26 cellular contexts compared by ENCODE assay signal in the genomic region with DNA sequence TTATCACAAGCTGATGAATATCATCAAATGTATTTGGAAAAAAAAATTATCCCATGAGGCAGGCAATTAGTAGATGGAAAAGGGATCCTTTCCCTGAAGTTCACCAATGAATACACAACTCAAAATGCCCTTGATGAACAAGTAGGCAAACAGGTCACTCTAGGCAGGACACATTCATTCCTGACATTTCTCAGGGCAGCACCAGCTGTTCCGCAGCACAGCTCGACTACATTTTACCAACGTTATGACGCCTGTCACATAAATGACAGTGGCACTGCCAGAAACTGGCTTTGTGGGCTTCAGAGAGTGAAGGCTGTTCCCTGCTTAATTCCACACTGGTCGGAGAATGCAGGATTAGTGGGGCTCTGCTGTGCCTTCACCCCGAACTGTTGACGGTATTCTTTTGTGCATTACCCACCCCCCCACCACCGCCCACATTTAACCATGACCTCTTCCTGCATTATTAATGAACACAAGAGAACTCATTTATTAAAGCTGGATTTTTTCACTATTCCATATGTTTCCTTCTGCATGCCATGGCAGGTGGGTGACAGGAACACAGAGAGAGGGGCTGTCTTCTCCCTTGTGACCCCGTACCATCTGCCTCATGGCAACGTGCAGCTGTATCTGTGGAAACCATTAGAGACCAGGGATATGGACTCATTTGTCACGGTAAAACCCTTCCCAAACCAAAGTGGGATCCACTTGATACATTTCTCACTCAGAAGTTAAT.
DNase-seq lines count a peak whose midpoint lies in the region; ATAC-seq, FAIRE-seq and TF ChIP-seq lines count a peak whose summit lies in the region.
"Had no signal": no experiment of that assay in that cellular context is flagged by ENCODE, and none has a peak within 500 bp of the region (broad histone marks: within the 10 kb centered on the region; RNA-seq: fewer than 3 reads in every experiment).

No MANE protein-coding gene starts in this region.

- ATAC-seq in HG03520 (IDR thresholded peaks at IDR 0.05; ENCODE audit: unreplicated experiment): no peak
- no peak for ATAC-seq in GM18511 (IDR thresholded peaks at IDR 0.05; ENCODE audit: unreplicated experiment)
- ATAC-seq in HepG2: no peak
- ATAC-seq: activated CD8-positive, alpha-beta T cell treated with anti-CD3 and anti-CD28 coated beads, Interleukin-2, amount 10 ng/mL, durations not matched to agents 7 days and 5 days; activated naive CD8-positive, alpha-beta T cell treated with anti-CD3 and anti-CD28 coated beads, Interleukin-2, amount 50 U/mL, for 24 hours; natural killer cell treated with Interleukin-12 subunit alpha and Interleukin-12 subunit beta and Interleukin-15 and Interleukin-18, amount 100 ng/mL, for 72 hours had no signal

- 58% methylated on average over 9 of the region's 11 CpGs for WGBS in HepG2 (ENCODE audit: low lambda C conversion rate)

- H3K4me1 Mint-ChIP-seq in glutamatergic neuron (ENCODE audit: low read depth, unreplicated experiment) (peaks cover 47% of the 10 kb centered on the region), neural crest cell (peaks cover 23% of the 10 kb centered on the region)
- H3K4me1 Mint-ChIP-seq: activated naive CD8-positive, alpha-beta T cell treated with anti-CD3 and anti-CD28 coated beads, Interleukin-2, amount 50 U/mL, for 24 hours had no signal

- H3K36me3 Mint-ChIP-seq in glutamatergic neuron (ENCODE audit: unreplicated experiment): no peaks in the 10 kb centered on the region
- H3K36me3 Mint-ChIP-seq in neural crest cell (ENCODE audit: low read depth): no peaks in the 10 kb centered on the region
- H3K36me3 Mint-ChIP-seq: natural killer cell treated with Interleukin-12 subunit alpha and Interleukin-12 subunit beta and Interleukin-15 and Interleukin-18, amount 100 ng/mL, for 72 hours had no signal

- POLR2A ChIA-PET in HepG2 (lab: Yijun Ruan, JAX): no interaction called here

- H3K4me3 ChIP-seq in SJCRH30: peak overlapping the region; percentile 26
- no peak overlapping the region for H3K4me3 ChIP-seq in tibial artery
- no peak overlapping the region for H3K4me3 ChIP-seq in HepG2 (replicated peaks in 1 of 3; ENCODE audit: insufficient read depth in 1 of 3, low read depth in 2 of 3, low read length in 3 of 3)
- H3K4me3 ChIP-seq: SJSA1 had no signal

- BruUV-seq in HepG2 (replicated peaks; lab: Mats Ljungman, UMichigan): no TSS peak

- intact Hi-C loops in tibial artery (cut with DNase I; ENCODE audit: low total_unique reads): no loop called here
- intact Hi-C loops in HepG2 (cut with micrococcal nuclease; ENCODE audit: unreplicated experiment): no loop called here

- no peaks in the 10 kb centered on the region for H3K36me3 ChIP-seq in SJCRH30
- no peaks in the 10 kb centered on the region for H3K36me3 ChIP-seq in tibial artery
- no peaks in the 10 kb centered on the region for H3K36me3 ChIP-seq in HepG2 (replicated peaks in 1 of 2; ENCODE audit: control insufficient read depth in 1 of 2, insufficient read depth in 2 of 2, low read length in 2 of 2)
- H3K36me3 ChIP-seq: SJSA1 had no signal

- no peaks in the 10 kb centered on the region for H3K27me3 ChIP-seq in SJCRH30
- H3K27me3 ChIP-seq in tibial artery: no peaks in the 10 kb centered on the region
- H3K27me3 ChIP-seq in HepG2 (ENCODE audit: control insufficient read depth in 1 of 2, insufficient read depth in 2 of 2, low read length in 2 of 2): no peaks in the 10 kb centered on the region; a peak in 1 of 5 replicates
- H3K27me3 ChIP-seq: SJSA1 had no signal

- H3K27ac Mint-ChIP-seq in glutamatergic neuron (ENCODE audit: unreplicated experiment) (peak overlapping the region; percentile 93), neural crest cell (ENCODE audit: unreplicated experiment) (peak overlapping the region; percentile 86)
- H3K27ac Mint-ChIP-seq: activated CD8-positive, alpha-beta T cell treated with anti-CD3 and anti-CD28 coated beads, Interleukin-2, amount 10 ng/mL, durations not matched to agents 7 days and 5 days; activated naive CD8-positive, alpha-beta T cell treated with anti-CD3 and anti-CD28 coated beads, Interleukin-2, amount 50 U/mL, for 24 hours; natural killer cell treated with Interleukin-12 subunit alpha and Interleukin-12 subunit beta and Interleukin-15 and Interleukin-18, amount 100 ng/mL, for 72 hours had no signal

- peaks cover 35% of the 10 kb centered on the region for H3K4me1 ChIP-seq in SJCRH30
- H3K4me1 ChIP-seq in tibial artery: peaks cover 0 to 63% (median 24%) of the 10 kb centered on the region in 4 donors
- H3K4me1 ChIP-seq in HepG2 (ENCODE audit: insufficient read depth, low read length): no peaks in the 10 kb centered on the region
- H3K4me1 ChIP-seq: SJSA1 had no signal

- peak; percentile 65 to 85 for DNase-seq in SJCRH30
- DNase-seq in glutamatergic neuron: peak; percentile 74
- DNase-seq in neural crest cell (ENCODE audit: low read depth, low spot score): no peak
- no peak for DNase-seq in tibial artery
- DNase-seq in HepG2 (ENCODE audit: low spot score): no peak
- no peak for DNase-seq in NCI-H69 (lab: John Stamatoyannopoulos, UW)
- DNase-seq: activated CD4-positive, alpha-beta T cell treated with anti-CD3 and anti-CD28 coated beads for 1 hour; activated CD8-positive, alpha-beta T cell treated with anti-CD3 and anti-CD28 coated beads, Interleukin-2, amount 10 ng/mL, durations not matched to agents 7 days and 5 days; activated gamma-delta T cell treated with Interleukin-2 at 50 U/mL for 16 hours; activated naive CD8-positive, alpha-beta T cell treated with anti-CD3 and anti-CD28 coated beads, Interleukin-2, amount 50 U/mL, for 24 hours; activated T-cell treated with anti-CD3 and anti-CD28 coated beads for 4 hours; cerebellar nuclear complex; H9; left cardiac atrium; NCI-H2029; NCI-H345; NK-92 treated with Interleukin-12 subunit alpha and Interleukin-12 subunit beta, amount 100 ng/mL, for 24 hours; small intestine; stimulated activated CD4-positive, alpha-beta T cell treated with anti-CD3 and anti-CD28 coated beads, Interleukin-1b, Interleukin-23, amount 100 ng/mL, for 48 hours; T-helper 1 cell had no signal

- no peak overlapping the region for H3K9ac ChIP-seq in HepG2 (ENCODE audit: insufficient read depth, low read depth, low read length)

- no peak for TF ChIP-seq POLR2A in HepG2 (IDR thresholded peaks at IDR 0.05; ENCODE audit: insufficient read depth in 1 of 2, low read depth in 2 of 2, low read length in 2 of 2)

- no peak overlapping the region for H2AFZ ChIP-seq in HepG2 (ENCODE audit: low read length)

- peaks cover 17% of the 10 kb centered on the region for H3K9me3 Mint-ChIP-seq in glutamatergic neuron (ENCODE audit: unreplicated experiment)
- H3K9me3 Mint-ChIP-seq in neural crest cell: no peaks in the 10 kb centered on the region
- H3K9me3 Mint-ChIP-seq: activated naive CD8-positive, alpha-beta T cell treated with anti-CD3 and anti-CD28 coated beads, Interleukin-2, amount 50 U/mL, for 24 hours; natural killer cell treated with Interleukin-12 subunit alpha and Interleukin-12 subunit beta and Interleukin-15 and Interleukin-18, amount 100 ng/mL, for 72 hours had no signal

- in situ Hi-C loops in HepG2 (cut with HindIII; ENCODE audit: extremely low pct_ligation_motif_present, low pct_unique_long_range_greater_than_20kb): no loop called here

- TF ChIP-seq CTCF in glutamatergic neuron (IDR thresholded peaks at IDR 0.05; ENCODE audit: partially characterized antibody, unreplicated experiment) (no peak), neural crest cell (conservative IDR thresholded peaks at IDR 0.05) (no peak), tibial artery (IDR thresholded peaks at IDR 0.05) (no peak), HepG2 (CRISPR knock-in tag; IDR thresholded peaks at IDR 0.05) (no peak)

- TF ChIP-seq RAD21 in HepG2 (CRISPR knock-in tag; IDR thresholded peaks at IDR 0.05): no peak

- H4K20me1 ChIP-seq in HepG2 (ENCODE audit: insufficient read depth, low read length): no peaks in the 10 kb centered on the region

- H3K4me2 ChIP-seq in HepG2 (ENCODE audit: low read depth, low read length): no peak overlapping the region

- H3K79me2 ChIP-seq in HepG2 (ENCODE audit: insufficient read depth, low read length): no peaks in the 10 kb centered on the region

- FAIRE-seq in HepG2 (lab: Jason Lieb, UNC): no peak
- FAIRE-seq: small intestine had no signal

- H3K9me3 ChIP-seq in SJCRH30 (replicated peaks): no peaks in the 10 kb centered on the region
- no peaks in the 10 kb centered on the region for H3K9me3 ChIP-seq in tibial artery
- no peaks in the 10 kb centered on the region for H3K9me3 ChIP-seq in HepG2 (ENCODE audit: low read length)
- H3K9me3 ChIP-seq: SJSA1 had no signal

- no peak for TF ChIP-seq EP300 in HepG2 (IDR thresholded peaks at IDR 0.05; ENCODE audit: low read depth in 2 of 2, low read length in 2 of 2)
- TF ChIP-seq EP300 in HepG2 (CRISPR knock-in tag; IDR thresholded peaks at IDR 0.05; ENCODE audit: borderline replicate concordance): no peak

- H3K4me3 Mint-ChIP-seq in glutamatergic neuron (ENCODE audit: unreplicated experiment) (peak overlapping the region; percentile 55), neural crest cell (no peak overlapping the region)
- H3K4me3 Mint-ChIP-seq: activated CD8-positive, alpha-beta T cell treated with anti-CD3 and anti-CD28 coated beads, Interleukin-2, amount 10 ng/mL, durations not matched to agents 7 days and 5 days; activated naive CD8-positive, alpha-beta T cell treated with anti-CD3 and anti-CD28 coated beads, Interleukin-2, amount 50 U/mL, for 24 hours; H9; natural killer cell treated with Interleukin-12 subunit alpha and Interleukin-12 subunit beta and Interleukin-15 and Interleukin-18, amount 100 ng/mL, for 72 hours had no signal

- CTCF ChIA-PET in HepG2 (lab: Yijun Ruan, JAX; ENCODE audit: low intra/inter-chr PET ratio, low total read pairs): no interaction called here

- peaks cover 7% of the 10 kb centered on the region for H3K27me3 Mint-ChIP-seq in glutamatergic neuron (ENCODE audit: unreplicated experiment)
- H3K27me3 Mint-ChIP-seq in neural crest cell (ENCODE audit: low read depth): no peaks in the 10 kb centered on the region
- H3K27me3 Mint-ChIP-seq: natural killer cell treated with Interleukin-12 subunit alpha and Interleukin-12 subunit beta and Interleukin-15 and Interleukin-18, amount 100 ng/mL, for 72 hours had no signal

- H3K27ac ChIP-seq in SJCRH30: peak overlapping the region; percentile 88
- H3K27ac ChIP-seq in tibial artery: peak overlapping the region; percentile 9 to 37
- no peak overlapping the region for H3K27ac ChIP-seq in HepG2 (ENCODE audit: extremely low read length, insufficient read depth, low read length)
- H3K27ac ChIP-seq: C4-2B, epithelial cell of prostate, SJSA1 had no signal

TF ChIP-seq in HepG2, 621 proteins besides CTCF, POLR2A, EP300 and RAD21:
- no peak for TF ChIP-seq ZNF225 (CRISPR knock-in tag; IDR thresholded peaks at IDR 0.05)
- no peak for TF ChIP-seq SCMH1 (CRISPR knock-in tag; IDR thresholded peaks at IDR 0.05; ENCODE audit: borderline replicate concordance)
- TF ChIP-seq ZNF883 (CRISPR knock-in tag; IDR thresholded peaks at IDR 0.05; ENCODE audit: not compliant biosample characterization): no peak
- no peak for TF ChIP-seq PHB2 (IDR thresholded peaks at IDR 0.05; ENCODE audit: partially characterized antibody)
TF ChIP-seq in HepG2: peak in this region for 0.

Comparison
In these comparisons a context has a peak if more than half of its experiments do, and no peak if none do; other contexts are left out.
1. DNase-seq: peak in SJCRH30 (2 of 2) and glutamatergic neuron (single experiment); none in neural crest cell (single experiment), tibial artery (0 of 2), HepG2 (single experiment) and NCI-H69 (single experiment).